Comparison of ENCODE assay signal across 19 cellular contexts in genomic region chr7:6624246-6624611, GRCh38. TPM values are rescaled to one million over a fixed set of nuclear protein-coding genes. Genes with fewer than 3 reads are reported as not detected.
A peak's percentile ranks its signal among the peaks of the same experiment; 100 is the strongest.
DNase-seq lines count a peak whose midpoint lies in the region; ATAC-seq, FAIRE-seq and TF ChIP-seq lines count a peak whose summit lies in the region.
"Had no signal": no experiment of that assay in that cellular context is flagged by ENCODE, and none has a peak within 500 bp of the region (broad histone marks: within the 10 kb centered on the region; RNA-seq: fewer than 3 reads in every experiment).

No MANE protein-coding gene starts in this region.

- TF ChIP-seq POLR2A in HepG2 (IDR thresholded peaks at IDR 0.05; ENCODE audit: insufficient read depth in 1 of 2, low read depth in 2 of 2, low read length in 2 of 2), result no peak
- no peak for TF ChIP-seq POLR2A in right lobe of liver (IDR thresholded peaks at IDR 0.05)

- peaks cover 3 to 8% of the 10 kb centered on the region in 2 experiments; a peak in 4 of 5 replicates for H3K36me3 ChIP-seq in HepG2 (replicated peaks in 1 of 2; ENCODE audit: control insufficient read depth in 1 of 2, insufficient read depth in 2 of 2, low read length in 2 of 2)
- H3K36me3 ChIP-seq in right lobe of liver, result no peaks in the 10 kb centered on the region
- H3K36me3 ChIP-seq in SU-DHL-6 (ENCODE audit: low read length), result no peaks in the 10 kb centered on the region
- peaks cover 25% of the 10 kb centered on the region for H3K36me3 ChIP-seq in left ventricle myocardium inferior
- peaks cover 15 to 27% of the 10 kb centered on the region in 2 donors for H3K36me3 ChIP-seq in ascending aorta

- in situ Hi-C loops in HepG2 (cut with HindIII; ENCODE audit: extremely low pct_ligation_motif_present, low pct_unique_long_range_greater_than_20kb), result no loop called here

- peak overlapping the region; percentile 85 to 92 for H3K27ac Mint-ChIP-seq in effector memory CD8-positive, alpha-beta T cell
- H3K27ac Mint-ChIP-seq: brain had no signal

- POLR2A ChIA-PET in HepG2 (lab: Yijun Ruan, JAX), result no interaction called here

- no peak overlapping the region for H3K27ac ChIP-seq in HepG2 (ENCODE audit: extremely low read length, insufficient read depth, low read length)
- H3K27ac ChIP-seq in right lobe of liver, result no peak overlapping the region
- H3K27ac ChIP-seq in SU-DHL-6 (ENCODE audit: low read depth, low read length), result no peak overlapping the region
- no peak overlapping the region for H3K27ac ChIP-seq in left ventricle myocardium inferior (replicated peaks)
- H3K27ac ChIP-seq in ascending aorta, result no peak overlapping the region
- H3K27ac ChIP-seq: coronary artery, foreskin keratinocyte, right atrium auricular region had no signal

- H3K4me3 Mint-ChIP-seq in effector memory CD8-positive, alpha-beta T cell, result peak overlapping the region; percentile 67 to 88
- H3K4me3 Mint-ChIP-seq: brain had no signal

- WGBS in HepG2 (ENCODE audit: low lambda C conversion rate), result 83% methylated on average over 3 of the region's 3 CpGs
- WGBS in right lobe of liver (ENCODE audit: insufficient coverage, low coverage, low lambda C conversion rate, missing lambda C conversion rate), result 57% methylated on average over 3 of the region's 3 CpGs

- CTCF ChIA-PET in HepG2 (lab: Yijun Ruan, JAX; ENCODE audit: low intra/inter-chr PET ratio, low total read pairs), result no interaction called here

- no peak for ATAC-seq in HepG2
- ATAC-seq in right lobe of liver, result no peak
- ATAC-seq in effector memory CD8-positive, alpha-beta T cell (replicated peaks), result no peak
- ATAC-seq in GM21619 (IDR thresholded peaks at IDR 0.05; ENCODE audit: unreplicated experiment), result no peak
- ATAC-seq: foreskin keratinocyte, left cardiac atrium had no signal

- H3K9me3 ChIP-seq in HepG2 (ENCODE audit: low read length) (no peaks in the 10 kb centered on the region), right lobe of liver (no peaks in the 10 kb centered on the region), SU-DHL-6 (ENCODE audit: insufficient read depth, low read length) (no peaks in the 10 kb centered on the region), left ventricle myocardium inferior (replicated peaks) (no peaks in the 10 kb centered on the region), ascending aorta (no peaks in the 10 kb centered on the region)
- H3K9me3 ChIP-seq: right atrium auricular region had no signal

- TF ChIP-seq CTCF in HepG2 (CRISPR knock-in tag; IDR thresholded peaks at IDR 0.05) (no peak), right lobe of liver (IDR thresholded peaks at IDR 0.05) (no peak), SU-DHL-6 (IDR thresholded peaks at IDR 0.05; ENCODE audit: insufficient read depth, low read length, poor library complexity, severe bottlenecking) (no peak), left ventricle myocardium inferior (IDR thresholded peaks at IDR 0.05; ENCODE audit: borderline replicate concordance) (no peak), ascending aorta (IDR thresholded peaks at IDR 0.05) (no peak)

- H3K27me3 Mint-ChIP-seq in effector memory CD8-positive, alpha-beta T cell, result no peaks in the 10 kb centered on the region

- no peak overlapping the region for H3K9ac ChIP-seq in HepG2 (ENCODE audit: insufficient read depth, low read depth, low read length)
- peak overlapping the region; percentile 10; the same call in 1 of the 2 replicates for H3K9ac ChIP-seq in SU-DHL-6 (ENCODE audit: low read length)

- H3K36me3 Mint-ChIP-seq in effector memory CD8-positive, alpha-beta T cell (ENCODE audit: insufficient read depth), result peaks cover 19% of the 10 kb centered on the region

- DNase-seq in HepG2 (ENCODE audit: low spot score) (no peak), right lobe of liver (no peak), left ventricle myocardium inferior (no peak), ascending aorta (ENCODE audit: low spot score in 2 of 2) (no peak)
- DNase-seq in effector memory CD8-positive, alpha-beta T cell, result no peak
- DNase-seq: activated CD4-positive, alpha-beta T cell treated with anti-CD3 and anti-CD28 coated beads, Interleukin-2, amount 50 U/mL, for 1 hour; activated effector memory CD4-positive, alpha-beta T cell treated with Interleukin-2 at 50 U/mL for 16 hours; foreskin keratinocyte; left cardiac atrium; midbrain; NCI-H2107; NCI-H524 treated with DMSO at 0.1 percent for 48 hours; nucleus accumbens; SIG-M5 had no signal

- no peaks in the 10 kb centered on the region for H3F3A ChIP-seq in SU-DHL-6 (ENCODE audit: insufficient read depth)

- no peaks in the 10 kb centered on the region for H4K20me1 ChIP-seq in HepG2 (ENCODE audit: insufficient read depth, low read length)
- H4K20me1 ChIP-seq in SU-DHL-6 (ENCODE audit: low read depth, low read length), result no peaks in the 10 kb centered on the region

- H3K9me3 Mint-ChIP-seq in effector memory CD8-positive, alpha-beta T cell, result no peaks in the 10 kb centered on the region
- H3K9me3 Mint-ChIP-seq: brain had no signal

- H3K79me2 ChIP-seq in HepG2 (ENCODE audit: insufficient read depth, low read length), result no peaks in the 10 kb centered on the region
- H3K79me2 ChIP-seq in SU-DHL-6 (ENCODE audit: insufficient read depth, low read length), result no peaks in the 10 kb centered on the region

- TF ChIP-seq EP300 in HepG2 (IDR thresholded peaks at IDR 0.05; ENCODE audit: low read depth in 2 of 2, low read length in 2 of 2) (no peak), HepG2 (CRISPR knock-in tag; IDR thresholded peaks at IDR 0.05; ENCODE audit: borderline replicate concordance) (no peak)

- no peak overlapping the region for H3K4me2 ChIP-seq in HepG2 (ENCODE audit: low read depth, low read length)
- H3K4me2 ChIP-seq in SU-DHL-6 (ENCODE audit: low read depth, low read length, poor library complexity, severe bottlenecking), result peak overlapping the region; percentile 5

- peaks cover 34 to 46% of the 10 kb centered on the region in 2 donors for H3K4me1 Mint-ChIP-seq in effector memory CD8-positive, alpha-beta T cell (ENCODE audit: low read depth in 2 of 2)
- H3K4me1 Mint-ChIP-seq: brain had no signal

- H3K4me1 ChIP-seq in HepG2 (ENCODE audit: insufficient read depth, low read length) (no peaks in the 10 kb centered on the region), right lobe of liver (no peaks in the 10 kb centered on the region), left ventricle myocardium inferior (no peaks in the 10 kb centered on the region), ascending aorta (no peaks in the 10 kb centered on the region)
- H3K4me1 ChIP-seq: foreskin keratinocyte, right atrium auricular region had no signal

- no TSS peak for BruUV-seq in HepG2 (replicated peaks; lab: Mats Ljungman, UMichigan)

- TF ChIP-seq RAD21 in HepG2 (CRISPR knock-in tag; IDR thresholded peaks at IDR 0.05), result no peak

- no peaks in the 10 kb centered on the region for H3K9me2 ChIP-seq in SU-DHL-6 (replicated peaks; ENCODE audit: insufficient read depth, low read length)

- no peak for FAIRE-seq in HepG2 (lab: Jason Lieb, UNC)

- H3K27me3 ChIP-seq in HepG2 (ENCODE audit: control insufficient read depth in 1 of 2, insufficient read depth in 2 of 2, low read length in 2 of 2) (no peaks in the 10 kb centered on the region), right lobe of liver (no peaks in the 10 kb centered on the region), SU-DHL-6 (ENCODE audit: low read length) (no peaks in the 10 kb centered on the region), left ventricle myocardium inferior (ENCODE audit: low read depth) (no peaks in the 10 kb centered on the region), ascending aorta (no peaks in the 10 kb centered on the region)
- H3K27me3 ChIP-seq: right atrium auricular region had no signal

- H2AFZ ChIP-seq in HepG2 (ENCODE audit: low read length), result no peak overlapping the region
- H2AFZ ChIP-seq in SU-DHL-6 (ENCODE audit: low read depth, low read length, severe bottlenecking), result peak overlapping the region; percentile 21

- H3K4me3 ChIP-seq in HepG2 (replicated peaks in 1 of 3; ENCODE audit: insufficient read depth in 1 of 3, low read depth in 2 of 3, low read length in 3 of 3) (no peak overlapping the region), right lobe of liver (no peak overlapping the region), SU-DHL-6 (ENCODE audit: insufficient read depth, low read length, poor library complexity, severe bottlenecking) (no peak overlapping the region), left ventricle myocardium inferior (no peak overlapping the region), ascending aorta (no peak overlapping the region)
- H3K4me3 ChIP-seq: coronary artery, right atrium auricular region had no signal

- intact Hi-C loops in HepG2 (cut with micrococcal nuclease; ENCODE audit: unreplicated experiment) (no loop called here), right lobe of liver (cut with DNase I) (no loop called here), left ventricle myocardium inferior (cut with micrococcal nuclease) (no loop called here), ascending aorta (cut with DNase I) (no loop called here)

RNA-seq across cellular contexts. Expression of gene ZNF853, which starts 8.8 kb away (rescaled TPM):
- total RNA-seq in HepG2 (2016; rRNA removed; fragmentation: Illumina TruSeq; extraction: Trizol) (2.1 and 2.5 TPM in 2 replicates), right lobe of liver (under 1 TPM; 0.20 to 0.98 (median 0.37) TPM), left ventricle myocardium inferior (15.0 TPM), ascending aorta (12.2 TPM)
- total RNA-seq in HepG2 (2016; cell fraction: cytosol; rRNA removed; fragmentation: Illumina TruSeq; extraction: Trizol; ENCODE audit: low read depth), result 0.61 and 1.3 TPM in 2 replicates
- total RNA-seq in HepG2 (2016; cell fraction: insoluble cytoplasmic fraction; rRNA removed; fragmentation: Illumina TruSeq; extraction: Trizol), result 1.9 and 2.0 TPM in 2 replicates
- 3.2 and 3.3 TPM in 2 replicates for total RNA-seq in HepG2 (2016; cell fraction: membrane; rRNA removed; fragmentation: Illumina TruSeq; extraction: Trizol)
- 1.5 and 1.9 TPM in 2 replicates for total RNA-seq in HepG2 (2016; cell fraction: nucleus; rRNA removed; fragmentation: Illumina TruSeq; extraction: Trizol)
- 6.2 and 10.8 TPM in 2 replicates for polyA plus RNA-seq in HepG2 (2011; rRNA removed)
- polyA plus RNA-seq in HepG2 (2011; cell fraction: cytosol; rRNA removed), result 7.2 and 8.2 TPM in 2 replicates
- 4.4 and 5.8 TPM in 2 replicates for polyA plus RNA-seq in HepG2 (2011; cell fraction: nucleus; rRNA removed)
- 4.2 and 5.1 TPM in 2 replicates for polyA plus RNA-seq in HepG2 (2012)
- 1.6 and 1.7 TPM in 2 replicates for polyA plus RNA-seq in HepG2 (2016; cell fraction: cytosol; fragmentation: Illumina TruSeq; extraction: Trizol; ENCODE audit: low read depth)
- 3.6 and 4.7 TPM in 2 replicates for polyA plus RNA-seq in HepG2 (2016; cell fraction: insoluble cytoplasmic fraction; fragmentation: Illumina TruSeq; extraction: Trizol; ENCODE audit: low read depth)
- polyA plus RNA-seq in HepG2 (2016; cell fraction: membrane; fragmentation: Illumina TruSeq; extraction: Trizol; ENCODE audit: low read depth), result 4.5 and 5.2 TPM in 2 replicates
- 3.6 and 4.1 TPM in 2 replicates for polyA plus RNA-seq in HepG2 (2016; cell fraction: nucleus; fragmentation: Illumina TruSeq; extraction: Trizol; ENCODE audit: insufficient read depth, low read depth)
- 0.16 and 14.3 TPM in 2 replicates for polyA minus RNA-seq in HepG2 (2011; rRNA and poly(A)+ RNA removed; ENCODE audit: low replicate concordance)
- 6.0 and 8.6 TPM in 2 replicates for polyA minus RNA-seq in HepG2 (2011; cell fraction: cytosol; rRNA and poly(A)+ RNA removed)
- polyA minus RNA-seq in HepG2 (2011; cell fraction: nucleus; rRNA and poly(A)+ RNA removed), result 1.7 and 2.9 TPM in 2 replicates

RNA-seq across cellular contexts. Expression of gene ZNF316, which starts 12.9 kb away (rescaled TPM):
- total RNA-seq in HepG2 (2016; rRNA removed; fragmentation: Illumina TruSeq; extraction: Trizol) (5.3 and 9.9 TPM in 2 replicates), right lobe of liver (10 to 100 TPM in 4 of 6 experiments, 1 to 10 TPM in 2; 9.5 to 25.1 (median 15.2) TPM), left ventricle myocardium inferior (17.7 TPM), ascending aorta (60.3 TPM)
- 1.4 and 1.9 TPM in 2 replicates for total RNA-seq in HepG2 (2016; cell fraction: cytosol; rRNA removed; fragmentation: Illumina TruSeq; extraction: Trizol; ENCODE audit: low read depth)
- 3.8 and 8.2 TPM in 2 replicates for total RNA-seq in HepG2 (2016; cell fraction: insoluble cytoplasmic fraction; rRNA removed; fragmentation: Illumina TruSeq; extraction: Trizol)
- 1.5 and 1.9 TPM in 2 replicates for total RNA-seq in HepG2 (2016; cell fraction: membrane; rRNA removed; fragmentation: Illumina TruSeq; extraction: Trizol)
- 6.6 and 7.7 TPM in 2 replicates for total RNA-seq in HepG2 (2016; cell fraction: nucleus; rRNA removed; fragmentation: Illumina TruSeq; extraction: Trizol)
- 4.3 and 5.6 TPM in 2 replicates for polyA plus RNA-seq in HepG2 (2011; rRNA removed)
- polyA plus RNA-seq in HepG2 (2011; cell fraction: cytosol; rRNA removed), result 2.3 and 3.2 TPM in 2 replicates
- polyA plus RNA-seq in HepG2 (2011; cell fraction: nucleus; rRNA removed), result 35.5 and 38.7 TPM in 2 replicates
- polyA plus RNA-seq in HepG2 (2012), result 10.3 and 12.2 TPM in 2 replicates
- polyA plus RNA-seq in HepG2 (2016; cell fraction: cytosol; fragmentation: Illumina TruSeq; extraction: Trizol; ENCODE audit: low read depth), result 0.19 and 0.27 TPM in 2 replicates
- polyA plus RNA-seq in HepG2 (2016; cell fraction: insoluble cytoplasmic fraction; fragmentation: Illumina TruSeq; extraction: Trizol; ENCODE audit: low read depth), result 3.8 and 4.0 TPM in 2 replicates
- polyA plus RNA-seq in HepG2 (2016; cell fraction: membrane; fragmentation: Illumina TruSeq; extraction: Trizol; ENCODE audit: low read depth), result 0.60 and 1.1 TPM in 2 replicates
- 31.1 and 32.1 TPM in 2 replicates for polyA plus RNA-seq in HepG2 (2016; cell fraction: nucleus; fragmentation: Illumina TruSeq; extraction: Trizol; ENCODE audit: insufficient read depth, low read depth)
- 4.5 and 7.7 TPM in 2 replicates for polyA minus RNA-seq in HepG2 (2011; rRNA and poly(A)+ RNA removed; ENCODE audit: low replicate concordance)
- polyA minus RNA-seq in HepG2 (2011; cell fraction: cytosol; rRNA and poly(A)+ RNA removed), result 3.2 and 3.8 TPM in 2 replicates
- 5.9 and 7.0 TPM in 2 replicates for polyA minus RNA-seq in HepG2 (2011; cell fraction: nucleus; rRNA and poly(A)+ RNA removed)

RNA-seq across cellular contexts. Expression of gene INTS15, which starts 34.4 kb away (rescaled TPM):
- total RNA-seq in HepG2 (2016; rRNA removed; fragmentation: Illumina TruSeq; extraction: Trizol) (8.7 and 16.3 TPM in 2 replicates), right lobe of liver (10 to 100 TPM; 10.2 to 16.6 (median 14.0) TPM), left ventricle myocardium inferior (14.4 TPM), ascending aorta (15.2 TPM)
- 6.0 and 7.2 TPM in 2 replicates for total RNA-seq in HepG2 (2016; cell fraction: cytosol; rRNA removed; fragmentation: Illumina TruSeq; extraction: Trizol; ENCODE audit: low read depth)
- 9.9 and 14.0 TPM in 2 replicates for total RNA-seq in HepG2 (2016; cell fraction: insoluble cytoplasmic fraction; rRNA removed; fragmentation: Illumina TruSeq; extraction: Trizol)
- 11.2 and 14.4 TPM in 2 replicates for total RNA-seq in HepG2 (2016; cell fraction: membrane; rRNA removed; fragmentation: Illumina TruSeq; extraction: Trizol)
- 11.9 and 12.9 TPM in 2 replicates for total RNA-seq in HepG2 (2016; cell fraction: nucleus; rRNA removed; fragmentation: Illumina TruSeq; extraction: Trizol)
- polyA plus RNA-seq in HepG2 (2011; rRNA removed), result 23.3 and 25.7 TPM in 2 replicates
- polyA plus RNA-seq in HepG2 (2011; cell fraction: cytosol; rRNA removed), result 20.5 and 21.6 TPM in 2 replicates
- polyA plus RNA-seq in HepG2 (2011; cell fraction: nucleus; rRNA removed), result 35.7 and 36.4 TPM in 2 replicates
- 15.0 and 22.4 TPM in 2 replicates for polyA plus RNA-seq in HepG2 (2012)
- 8.3 and 10.5 TPM in 2 replicates for polyA plus RNA-seq in HepG2 (2016; cell fraction: cytosol; fragmentation: Illumina TruSeq; extraction: Trizol; ENCODE audit: low read depth)
- polyA plus RNA-seq in HepG2 (2016; cell fraction: insoluble cytoplasmic fraction; fragmentation: Illumina TruSeq; extraction: Trizol; ENCODE audit: low read depth), result 14.6 and 18.9 TPM in 2 replicates
- polyA plus RNA-seq in HepG2 (2016; cell fraction: membrane; fragmentation: Illumina TruSeq; extraction: Trizol; ENCODE audit: low read depth), result 17.1 and 18.2 TPM in 2 replicates
- polyA plus RNA-seq in HepG2 (2016; cell fraction: nucleus; fragmentation: Illumina TruSeq; extraction: Trizol; ENCODE audit: insufficient read depth, low read depth), result 25.3 and 31.3 TPM in 2 replicates
- 22.2 and 22.4 TPM in 2 replicates for polyA minus RNA-seq in HepG2 (2011; rRNA and poly(A)+ RNA removed; ENCODE audit: low replicate concordance)
- 9.6 and 10.0 TPM in 2 replicates for polyA minus RNA-seq in HepG2 (2011; cell fraction: cytosol; rRNA and poly(A)+ RNA removed)
- 11.3 and 12.3 TPM in 2 replicates for polyA minus RNA-seq in HepG2 (2011; cell fraction: nucleus; rRNA and poly(A)+ RNA removed)

RNA-seq across cellular contexts. Expression of gene ZDHHC4, which starts 47.0 kb away (rescaled TPM):
- total RNA-seq in HepG2 (2016; rRNA removed; fragmentation: Illumina TruSeq; extraction: Trizol) (65.4 and 83.2 TPM in 2 replicates), right lobe of liver (10 to 100 TPM; 27.9 to 48.5 (median 36.9) TPM), left ventricle myocardium inferior (36.7 TPM), ascending aorta (5.1 TPM)
- total RNA-seq in HepG2 (2016; cell fraction: cytosol; rRNA removed; fragmentation: Illumina TruSeq; extraction: Trizol; ENCODE audit: low read depth), result 226 and 246 TPM in 2 replicates
- total RNA-seq in HepG2 (2016; cell fraction: insoluble cytoplasmic fraction; rRNA removed; fragmentation: Illumina TruSeq; extraction: Trizol), result 68.5 and 81.1 TPM in 2 replicates
- 224 and 257 TPM in 2 replicates for total RNA-seq in HepG2 (2016; cell fraction: membrane; rRNA removed; fragmentation: Illumina TruSeq; extraction: Trizol)
- total RNA-seq in HepG2 (2016; cell fraction: nucleus; rRNA removed; fragmentation: Illumina TruSeq; extraction: Trizol), result 64.6 and 66.3 TPM in 2 replicates
- polyA plus RNA-seq in HepG2 (2011; rRNA removed), result 164 and 188 TPM in 2 replicates
- 211 and 259 TPM in 2 replicates for polyA plus RNA-seq in HepG2 (2011; cell fraction: cytosol; rRNA removed)
- 123 and 147 TPM in 2 replicates for polyA plus RNA-seq in HepG2 (2011; cell fraction: nucleus; rRNA removed)
- 113 and 117 TPM in 2 replicates for polyA plus RNA-seq in HepG2 (2012)
- polyA plus RNA-seq in HepG2 (2016; cell fraction: cytosol; fragmentation: Illumina TruSeq; extraction: Trizol; ENCODE audit: low read depth), result 267 and 344 TPM in 2 replicates
- 67.4 and 79.0 TPM in 2 replicates for polyA plus RNA-seq in HepG2 (2016; cell fraction: insoluble cytoplasmic fraction; fragmentation: Illumina TruSeq; extraction: Trizol; ENCODE audit: low read depth)
- polyA plus RNA-seq in HepG2 (2016; cell fraction: membrane; fragmentation: Illumina TruSeq; extraction: Trizol; ENCODE audit: low read depth), result 232 and 277 TPM in 2 replicates
- polyA plus RNA-seq in HepG2 (2016; cell fraction: nucleus; fragmentation: Illumina TruSeq; extraction: Trizol; ENCODE audit: insufficient read depth, low read depth), result 95.8 and 95.9 TPM in 2 replicates
- 201 and 369 TPM in 2 replicates for polyA minus RNA-seq in HepG2 (2011; rRNA and poly(A)+ RNA removed; ENCODE audit: low replicate concordance)
- polyA minus RNA-seq in HepG2 (2011; cell fraction: cytosol; rRNA and poly(A)+ RNA removed), result 60.4 and 76.0 TPM in 2 replicates
- 68.5 and 88.6 TPM in 2 replicates for polyA minus RNA-seq in HepG2 (2011; cell fraction: nucleus; rRNA and poly(A)+ RNA removed)
